Comparison of ENCODE assay signal across 1 cellular context in genomic region chr7:155343150-155343549, GRCh38.
TF ChIP-seq lines count a peak whose summit lies in the region.

No MANE protein-coding gene starts in this region.

TF ChIP-seq in GM12878, 131 proteins besides CTCF, POLR2A, EP300 and RAD21 (continued from another document):
- TF ChIP-seq NFXL1 (IDR thresholded peaks at IDR 0.05; ENCODE audit: borderline replicate concordance) (no peak), CREB1 (IDR thresholded peaks at IDR 0.05; ENCODE audit: low read depth) (no peak)
